In the genomic region with DNA sequence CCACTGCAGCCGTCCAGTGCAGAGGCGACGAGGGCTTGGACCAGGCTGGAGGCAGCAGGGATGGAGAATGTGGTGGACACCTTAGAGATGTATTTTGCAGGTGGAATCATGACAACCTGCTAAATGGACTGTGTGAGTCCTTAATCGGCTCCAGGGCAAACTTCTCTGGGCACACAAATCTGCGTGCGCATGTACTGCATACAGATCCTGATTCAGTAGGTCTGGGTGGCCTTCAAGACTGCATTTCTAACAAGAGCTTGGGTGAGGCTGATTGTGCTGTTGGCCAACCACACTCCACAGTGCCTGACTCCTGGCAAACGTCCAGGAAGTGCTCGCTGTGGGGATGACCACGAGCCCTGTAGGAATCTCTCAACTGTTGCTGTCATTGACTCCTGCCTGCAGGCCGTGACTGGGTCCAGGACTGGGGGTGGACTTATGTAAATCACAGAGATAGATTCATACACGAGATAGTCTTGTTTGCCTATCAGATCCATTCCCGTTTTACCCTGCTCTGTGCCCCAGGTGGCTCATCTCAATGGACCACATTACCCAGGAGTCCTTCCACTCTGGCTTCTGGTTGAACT, we compare ENCODE assay signal across 10 cellular contexts. TPM values are rescaled to one million over a fixed set of nuclear protein-coding genes. Genes with fewer than 3 reads are reported as not detected.
A peak's percentile ranks its signal among the peaks of the same experiment; 100 is the strongest.
DNase-seq lines count a peak whose midpoint lies in the region; ATAC-seq and TF ChIP-seq lines count a peak whose summit lies in the region.
"Had no signal": no experiment of that assay in that cellular context is flagged by ENCODE, and none has a peak within 500 bp of the region (broad histone marks: within the 10 kb centered on the region; RNA-seq: fewer than 3 reads in every experiment).

No MANE protein-coding gene starts in this region.

- H3K9me3 ChIP-seq in cardiac muscle cell (ENCODE audit: low read depth): no peaks in the 10 kb centered on the region
- H3K9me3 ChIP-seq in sigmoid colon: no peaks in the 10 kb centered on the region

- TF ChIP-seq CTCF in cardiac muscle cell (IDR thresholded peaks at IDR 0.05; ENCODE audit: low read depth, low read length): no peak
- no peak for TF ChIP-seq CTCF in sigmoid colon (IDR thresholded peaks at IDR 0.05)

- ATAC-seq in activated T-cell treated with anti-CD3 and anti-CD28 coated beads, Interleukin-2, amount 50 U/mL, for 72 hours (replicated peaks in 1 of 2): no peak
- ATAC-seq in GM19467 (IDR thresholded peaks at IDR 0.05; ENCODE audit: unreplicated experiment): no peak

- no peak overlapping the region for H3K27ac Mint-ChIP-seq in activated T-cell treated with anti-CD3 and anti-CD28 coated beads, Interleukin-2, amount 50 U/mL, for 72 hours

- no peaks in the 10 kb centered on the region for H3K36me3 ChIP-seq in cardiac muscle cell
- H3K36me3 ChIP-seq in sigmoid colon: no peaks in the 10 kb centered on the region

- intact Hi-C loops in sigmoid colon (cut with DNase I): no loop called here

- peaks cover 5% of the 10 kb centered on the region for H3K4me1 Mint-ChIP-seq in activated T-cell treated with anti-CD3 and anti-CD28 coated beads, Interleukin-2, amount 50 U/mL, for 72 hours (ENCODE audit: low read depth)

- H3K9me3 Mint-ChIP-seq in activated T-cell treated with anti-CD3 and anti-CD28 coated beads, Interleukin-2, amount 50 U/mL, for 72 hours: no peaks in the 10 kb centered on the region

- peaks cover 27% of the 10 kb centered on the region for H3K4me1 ChIP-seq in cardiac muscle cell (ENCODE audit: low read depth)
- H3K4me1 ChIP-seq in sigmoid colon: peaks cover 0 to 94% (median 90%) of the 10 kb centered on the region in 4 donors

- H3K27ac ChIP-seq in cardiac muscle cell (no peak overlapping the region), sigmoid colon (peak overlapping the region; percentile 74 to 86 (median 85))
- H3K27ac ChIP-seq: VCaP had no signal

- H3K27me3 ChIP-seq in cardiac muscle cell: no peaks in the 10 kb centered on the region
- H3K27me3 ChIP-seq in sigmoid colon: no peaks in the 10 kb centered on the region
- H3K27me3 ChIP-seq: dorsolateral prefrontal cortex had no signal

- TF ChIP-seq EP300 in sigmoid colon (IDR thresholded peaks at IDR 0.05): no peak

- no peak for TF ChIP-seq POLR2A in sigmoid colon (IDR thresholded peaks at IDR 0.05)

- no peaks in the 10 kb centered on the region for H3K27me3 Mint-ChIP-seq in activated T-cell treated with anti-CD3 and anti-CD28 coated beads, Interleukin-2, amount 50 U/mL, for 72 hours (ENCODE audit: low read depth)

- H3K4me3 ChIP-seq in cardiac muscle cell: no peak overlapping the region
- no peak overlapping the region for H3K4me3 ChIP-seq in sigmoid colon
- H3K4me3 ChIP-seq: dorsolateral prefrontal cortex had no signal

- WGBS in sigmoid colon, 2 donors: 71 to 72% methylated on average over 12 of the region's 12 CpGs

- H3K4me3 Mint-ChIP-seq in activated T-cell treated with anti-CD3 and anti-CD28 coated beads, Interleukin-2, amount 50 U/mL, for 72 hours: no peak overlapping the region

- DNase-seq in GM03348 (ENCODE audit: low spot score): peak; percentile 63
- DNase-seq in SK-MEL-5 (ENCODE audit: low read depth, low spot score): peak; percentile 4
- peak; percentile 46 to 85 for DNase-seq in cardiac muscle cell (ENCODE audit: low read depth in 1 of 2, low spot score in 1 of 2)
- DNase-seq in sigmoid colon: peak; percentile 89
- no peak for DNase-seq in activated T-cell treated with anti-CD3 and anti-CD28 coated beads, Interleukin-2, amount 50 U/mL, for 72 hours
- no peak for DNase-seq in stimulated activated CD4-positive, alpha-beta T cell treated with anti-CD3 and anti-CD28 coated beads, Interleukin-12 subunit alpha, Interleukin-12 subunit beta, amount 100 ng/mL, for 4 hours
- no peak for DNase-seq in activated T-cell treated with anti-CD3 and anti-CD28 coated beads, Interleukin-2, amount 50 U/mL, for 48 hours

- no peaks in the 10 kb centered on the region for H3K36me3 Mint-ChIP-seq in activated T-cell treated with anti-CD3 and anti-CD28 coated beads, Interleukin-2, amount 50 U/mL, for 72 hours (ENCODE audit: insufficient read depth in 2 of 2)

- in situ Hi-C loops in SK-MEL-5 (cut with HindIII; ENCODE audit: low pct_unique_long_range_greater_than_20kb, low sequenced_read_pairs): no loop called here

RNA-seq across cellular contexts. Expression of a gene that starts 27.2 kb away (rescaled TPM):
- total RNA-seq in SK-MEL-5 (2014; rRNA removed; shearing (Covaris generic)): 22.2 and 22.5 TPM in 2 replicates
- 38.7 and 41.0 TPM in 2 replicates for polyA plus RNA-seq in SK-MEL-5 (2015; cell fraction: cytosol; rRNA removed)
- polyA plus RNA-seq in SK-MEL-5 (2015; cell fraction: nucleus; rRNA removed): 8.5 and 9.2 TPM in 2 replicates
- total RNA-seq in cardiac muscle cell: 15.2 and 22.0 TPM in 2 replicates
- 9.7 and 12.5 TPM in 2 replicates for polyA plus RNA-seq in cardiac muscle cell
- 10 to 100 TPM; 54.9 to 90.0 (median 58.0) TPM for total RNA-seq in sigmoid colon
- polyA plus RNA-seq in sigmoid colon: 10 to 100 TPM; 24.5 to 46.8 (median 32.8) TPM
- total RNA-seq in activated T-cell treated with anti-CD3 and anti-CD28 coated beads, Interleukin-2, amount 50 U/mL, for 72 hours: 1 to 10 TPM; 6.3 to 6.8 TPM

Comparison
In these comparisons a context has a peak if more than half of its experiments do, and no peak if none do; other contexts are left out.
1. DNase-seq: peak in GM03348 (single experiment), SK-MEL-5 (single experiment), cardiac muscle cell (2 of 2) and sigmoid colon (single experiment); none in activated T-cell treated with anti-CD3 and anti-CD28 coated beads, Interleukin-2, amount 50 U/mL, for 72 hours (0 of 2), stimulated activated CD4-positive, alpha-beta T cell treated with anti-CD3 and anti-CD28 coated beads, Interleukin-12 subunit alpha, Interleukin-12 subunit beta, amount 100 ng/mL, for 4 hours (single experiment) and activated T-cell treated with anti-CD3 and anti-CD28 coated beads, Interleukin-2, amount 50 U/mL, for 48 hours (0 of 2).